ENCODE assay signal across 8 cellular contexts in the genomic region with DNA sequence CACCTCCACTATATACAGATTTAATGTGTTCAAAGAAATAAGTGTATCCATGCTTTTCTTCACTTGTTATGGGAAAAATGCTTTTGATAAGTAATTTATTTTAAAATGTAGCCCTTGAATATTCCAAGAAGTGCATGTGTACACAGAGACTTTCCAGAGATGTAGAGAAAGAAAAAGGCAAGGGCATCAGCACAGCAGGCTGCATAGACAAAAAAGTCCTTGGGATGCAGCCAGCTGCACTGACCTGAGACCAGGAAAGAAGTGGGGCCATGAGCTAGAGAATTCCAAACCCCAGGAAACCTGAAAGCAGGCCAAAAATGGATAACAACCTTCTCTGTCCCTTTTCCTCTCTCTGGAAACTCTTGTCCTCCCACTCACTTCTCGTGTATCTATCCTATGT. TPM values are rescaled to one million over a fixed set of nuclear protein-coding genes. Genes with fewer than 3 reads are reported as not detected.
"Had no signal": no experiment of that assay in that cellular context is flagged by ENCODE, and none has a peak within 500 bp of the region (broad histone marks: within the 10 kb centered on the region; RNA-seq: fewer than 3 reads in every experiment).

No MANE protein-coding gene starts in this region.

- H3K4me3 Mint-ChIP-seq: IgD-negative memory B cell had no signal

- DNase-seq: IMR-90, KBM-7, KG1 had no signal

- H3K27ac ChIP-seq: HL-60, KMS-11 had no signal

- H3K9me3 Mint-ChIP-seq: IgD-negative memory B cell had no signal

- H3K27ac Mint-ChIP-seq: IgD-negative memory B cell had no signal

- H3K4me2 ChIP-seq: KMS-11 had no signal

- FAIRE-seq: HepG2, HTR-8/SVneo had no signal

- ATAC-seq: HepG2 had no signal

- H3K9ac ChIP-seq: KMS-11 had no signal

RNA-seq across cellular contexts. Expression of gene PRDM8, which starts 51.6 kb away (rescaled TPM):
- total RNA-seq: HepG2 had no signal
